Comparison of ENCODE assay signal across 1 cellular context in the genomic region with DNA sequence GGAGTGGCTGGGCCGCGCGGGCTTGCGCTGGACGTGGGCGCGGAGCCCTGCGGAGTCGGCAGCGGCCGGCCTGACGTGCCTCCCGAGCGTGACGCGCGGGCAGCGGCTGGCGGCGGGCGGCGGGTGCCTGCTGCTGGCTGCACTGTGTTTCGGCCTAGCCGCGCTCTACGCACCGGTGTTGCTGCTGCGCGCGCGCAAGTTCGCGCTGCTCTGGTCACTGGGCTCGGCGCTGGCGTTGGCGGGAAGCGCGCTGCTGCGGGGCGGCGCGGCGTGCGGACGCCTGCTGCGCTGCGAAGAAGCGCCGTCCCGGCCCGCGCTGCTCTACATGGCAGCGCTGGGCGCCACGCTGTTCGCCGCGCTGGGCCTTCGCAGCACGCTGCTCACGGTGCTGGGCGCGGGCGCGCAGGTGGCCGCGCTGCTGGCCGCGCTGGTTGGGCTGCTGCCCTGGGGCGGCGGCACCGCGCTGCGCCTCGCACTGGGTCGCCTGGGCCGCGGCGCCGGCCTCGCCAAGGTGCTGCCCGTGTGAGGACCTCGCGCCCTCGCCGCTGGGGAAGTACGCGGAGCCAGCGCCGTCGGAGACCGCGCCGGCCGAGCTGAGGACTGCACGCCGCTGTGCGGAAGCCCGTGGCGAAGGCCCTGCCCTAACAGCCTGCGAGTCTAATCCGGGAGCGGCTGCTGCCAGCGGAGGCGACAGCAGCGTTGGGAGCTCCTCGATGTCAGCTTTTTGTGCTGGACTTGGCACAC.
A peak's percentile ranks its signal among the peaks of the same experiment; 100 is the strongest.
TF ChIP-seq lines count a peak whose summit lies in the region.

No MANE protein-coding gene starts in this region.

TF ChIP-seq in HepG2, 621 proteins besides CTCF, POLR2A, EP300 and RAD21 (continued from another document and continues in another):
- TF ChIP-seq, protein P1, sequence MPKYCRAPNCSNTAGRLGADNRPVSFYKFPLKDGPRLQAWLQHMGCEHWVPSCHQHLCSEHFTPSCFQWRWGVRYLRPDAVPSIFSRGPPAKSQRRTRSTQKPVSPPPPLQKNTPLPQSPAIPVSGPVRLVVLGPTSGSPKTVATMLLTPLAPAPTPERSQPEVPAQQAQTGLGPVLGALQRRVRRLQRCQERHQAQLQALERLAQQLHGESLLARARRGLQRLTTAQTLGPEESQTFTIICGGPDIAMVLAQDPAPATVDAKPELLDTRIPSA (CRISPR knock-in tag; IDR thresholded peaks at IDR 0.05; ENCODE audit: borderline replicate concordance): 0 out of 2 replicates have a peak, but pooled peaks have one; percentile 65
- TF ChIP-seq RFXANK (CRISPR knock-in tag; IDR thresholded peaks at IDR 0.05) (no peak), KAT8 (CRISPR knock-in tag; IDR thresholded peaks at IDR 0.05) (no peak), SIN3B (IDR thresholded peaks at IDR 0.05; ENCODE audit: low read length) (no peak), SMYD3 (CRISPR knock-in tag; IDR thresholded peaks at IDR 0.05) (no peak; the same call in 1 of the 2 replicates), LCORL (IDR thresholded peaks at IDR 0.05) (no peak), LCORL (CRISPR knock-in tag; IDR thresholded peaks at IDR 0.05) (0 out of 2 replicates have a peak, but pooled peaks have one; percentile 6), KLF16 (CRISPR knock-in tag; IDR thresholded peaks at IDR 0.05) (peak in 1 of 2 experiments; percentile 56; a peak in 1 of 4 replicates), ARNT (IDR thresholded peaks at IDR 0.05) (no peak), HDAC1 (CRISPR knock-in tag; IDR thresholded peaks at IDR 0.05) (peak; percentile 76), ZNF253 (CRISPR knock-in tag; IDR thresholded peaks at IDR 0.05; ENCODE audit: borderline replicate concordance) (no peak), SP4 (CRISPR knock-in tag; IDR thresholded peaks at IDR 0.05) (peak; percentile 61; the same call in 1 of the 2 replicates), ZNF891 (CRISPR knock-in tag; IDR thresholded peaks at IDR 0.05) (no peak), ZNF143 (CRISPR knock-in tag; IDR thresholded peaks at IDR 0.05) (peak; percentile 36; the same call in 1 of the 2 replicates), ZNF367 (CRISPR knock-in tag; IDR thresholded peaks at IDR 0.05; ENCODE audit: borderline replicate concordance) (peak; percentile 40; the same call in 1 of the 2 replicates), NCOA5 (CRISPR knock-in tag; IDR thresholded peaks at IDR 0.05) (no peak), ZFP90 (CRISPR knock-in tag; IDR thresholded peaks at IDR 0.05; ENCODE audit: borderline replicate concordance) (peak; percentile 65; the same call in 1 of the 2 replicates), ZNF780A (CRISPR knock-in tag; IDR thresholded peaks at IDR 0.05) (no peak; the same call in 1 of the 2 replicates), ELF1 (CRISPR knock-in tag; IDR thresholded peaks at IDR 0.05) (peak; percentile 68), SIX4 (CRISPR knock-in tag; IDR thresholded peaks at IDR 0.05) (no peak), MTF2 (CRISPR knock-in tag; IDR thresholded peaks at IDR 0.05; ENCODE audit: borderline replicate concordance) (no peak), ZBTB20 (CRISPR knock-in tag; IDR thresholded peaks at IDR 0.05; ENCODE audit: borderline replicate concordance, low read depth) (peak; percentile 76; the same call in 1 of the 2 replicates), SNAPC2 (CRISPR knock-in tag; IDR thresholded peaks at IDR 0.05) (no peak), KDM1A (CRISPR knock-in tag; IDR thresholded peaks at IDR 0.05) (no peak), HNRNPH1 (optimal IDR thresholded peaks at IDR 0.05; ENCODE audit: low read depth, low read length) (no peak), IRX3 (CRISPR knock-in tag; IDR thresholded peaks at IDR 0.05; ENCODE audit: borderline replicate concordance, low read depth) (peak; percentile 18; the same call in 1 of the 2 replicates), ZBTB38 (CRISPR knock-in tag; IDR thresholded peaks at IDR 0.05) (no peak; the same call in 1 of the 2 replicates), TCF7 (IDR thresholded peaks at IDR 0.05; ENCODE audit: low read depth) (no peak), ZNF749 (CRISPR knock-in tag; IDR thresholded peaks at IDR 0.05; ENCODE audit: borderline replicate concordance) (peak; percentile 87; the same call in 1 of the 2 replicates), ZNF468 (CRISPR knock-in tag; IDR thresholded peaks at IDR 0.05) (peak; percentile 35; the same call in 1 of the 2 replicates), BORCS8-MEF2B (CRISPR knock-in tag; IDR thresholded peaks at IDR 0.05) (peak; percentile 71), NFE2L1 (CRISPR knock-in tag; IDR thresholded peaks at IDR 0.05; ENCODE audit: borderline replicate concordance) (no peak), TGIF2 (CRISPR knock-in tag; IDR thresholded peaks at IDR 0.05) (no peak; the same call in 1 of the 2 replicates), NFE2 (CRISPR knock-in tag; IDR thresholded peaks at IDR 0.05) (no peak), ZNF83 (CRISPR knock-in tag; IDR thresholded peaks at IDR 0.05; ENCODE audit: borderline replicate concordance) (peak; percentile 30; the same call in 1 of the 2 replicates), GATAD2A (CRISPR knock-in tag; IDR thresholded peaks at IDR 0.05) (peak; percentile 51; the same call in 1 of the 2 replicates), ZNF776 (CRISPR knock-in tag; IDR thresholded peaks at IDR 0.05) (no peak; the same call in 1 of the 2 replicates), SRY (CRISPR knock-in tag; IDR thresholded peaks at IDR 0.05) (peak; percentile 63; the same call in 1 of the 2 replicates), ZSCAN12 (CRISPR knock-in tag; IDR thresholded peaks at IDR 0.05) (peak; percentile 58)
- TF ChIP-seq, protein P2, sequence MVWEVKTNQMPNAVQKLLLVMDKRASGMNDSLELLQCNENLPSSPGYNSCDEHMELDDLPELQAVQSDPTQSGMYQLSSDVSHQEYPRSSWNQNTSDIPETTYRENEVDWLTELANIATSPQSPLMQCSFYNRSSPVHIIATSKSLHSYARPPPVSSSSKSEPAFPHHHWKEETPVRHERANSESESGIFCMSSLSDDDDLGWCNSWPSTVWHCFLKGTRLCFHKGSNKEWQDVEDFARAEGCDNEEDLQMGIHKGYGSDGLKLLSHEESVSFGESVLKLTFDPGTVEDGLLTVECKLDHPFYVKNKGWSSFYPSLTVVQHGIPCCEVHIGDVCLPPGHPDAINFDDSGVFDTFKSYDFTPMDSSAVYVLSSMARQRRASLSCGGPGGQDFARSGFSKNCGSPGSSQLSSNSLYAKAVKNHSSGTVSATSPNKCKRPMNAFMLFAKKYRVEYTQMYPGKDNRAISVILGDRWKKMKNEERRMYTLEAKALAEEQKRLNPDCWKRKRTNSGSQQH (CRISPR knock-in tag; IDR thresholded peaks at IDR 0.05; ENCODE audit: low read depth): no peak
- TF ChIP-seq, protein P3, sequence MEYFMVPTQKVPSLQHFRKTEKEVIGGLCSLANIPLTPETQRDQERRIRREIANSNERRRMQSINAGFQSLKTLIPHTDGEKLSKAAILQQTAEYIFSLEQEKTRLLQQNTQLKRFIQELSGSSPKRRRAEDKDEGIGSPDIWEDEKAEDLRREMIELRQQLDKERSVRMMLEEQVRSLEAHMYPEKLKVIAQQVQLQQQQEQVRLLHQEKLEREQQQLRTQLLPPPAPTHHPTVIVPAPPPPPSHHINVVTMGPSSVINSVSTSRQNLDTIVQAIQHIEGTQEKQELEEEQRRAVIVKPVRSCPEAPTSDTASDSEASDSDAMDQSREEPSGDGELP (IDR thresholded peaks at IDR 0.05; ENCODE audit: borderline replicate concordance, low read depth): no peak
- TF ChIP-seq, protein P4, sequence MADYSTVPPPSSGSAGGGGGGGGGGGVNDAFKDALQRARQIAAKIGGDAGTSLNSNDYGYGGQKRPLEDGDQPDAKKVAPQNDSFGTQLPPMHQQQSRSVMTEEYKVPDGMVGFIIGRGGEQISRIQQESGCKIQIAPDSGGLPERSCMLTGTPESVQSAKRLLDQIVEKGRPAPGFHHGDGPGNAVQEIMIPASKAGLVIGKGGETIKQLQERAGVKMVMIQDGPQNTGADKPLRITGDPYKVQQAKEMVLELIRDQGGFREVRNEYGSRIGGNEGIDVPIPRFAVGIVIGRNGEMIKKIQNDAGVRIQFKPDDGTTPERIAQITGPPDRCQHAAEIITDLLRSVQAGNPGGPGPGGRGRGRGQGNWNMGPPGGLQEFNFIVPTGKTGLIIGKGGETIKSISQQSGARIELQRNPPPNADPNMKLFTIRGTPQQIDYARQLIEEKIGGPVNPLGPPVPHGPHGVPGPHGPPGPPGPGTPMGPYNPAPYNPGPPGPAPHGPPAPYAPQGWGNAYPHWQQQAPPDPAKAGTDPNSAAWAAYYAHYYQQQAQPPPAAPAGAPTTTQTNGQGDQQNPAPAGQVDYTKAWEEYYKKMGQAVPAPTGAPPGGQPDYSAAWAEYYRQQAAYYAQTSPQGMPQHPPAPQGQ (CRISPR knock-in tag; IDR thresholded peaks at IDR 0.05; ENCODE audit: borderline replicate concordance): no peak
- TF ChIP-seq, protein P5, sequence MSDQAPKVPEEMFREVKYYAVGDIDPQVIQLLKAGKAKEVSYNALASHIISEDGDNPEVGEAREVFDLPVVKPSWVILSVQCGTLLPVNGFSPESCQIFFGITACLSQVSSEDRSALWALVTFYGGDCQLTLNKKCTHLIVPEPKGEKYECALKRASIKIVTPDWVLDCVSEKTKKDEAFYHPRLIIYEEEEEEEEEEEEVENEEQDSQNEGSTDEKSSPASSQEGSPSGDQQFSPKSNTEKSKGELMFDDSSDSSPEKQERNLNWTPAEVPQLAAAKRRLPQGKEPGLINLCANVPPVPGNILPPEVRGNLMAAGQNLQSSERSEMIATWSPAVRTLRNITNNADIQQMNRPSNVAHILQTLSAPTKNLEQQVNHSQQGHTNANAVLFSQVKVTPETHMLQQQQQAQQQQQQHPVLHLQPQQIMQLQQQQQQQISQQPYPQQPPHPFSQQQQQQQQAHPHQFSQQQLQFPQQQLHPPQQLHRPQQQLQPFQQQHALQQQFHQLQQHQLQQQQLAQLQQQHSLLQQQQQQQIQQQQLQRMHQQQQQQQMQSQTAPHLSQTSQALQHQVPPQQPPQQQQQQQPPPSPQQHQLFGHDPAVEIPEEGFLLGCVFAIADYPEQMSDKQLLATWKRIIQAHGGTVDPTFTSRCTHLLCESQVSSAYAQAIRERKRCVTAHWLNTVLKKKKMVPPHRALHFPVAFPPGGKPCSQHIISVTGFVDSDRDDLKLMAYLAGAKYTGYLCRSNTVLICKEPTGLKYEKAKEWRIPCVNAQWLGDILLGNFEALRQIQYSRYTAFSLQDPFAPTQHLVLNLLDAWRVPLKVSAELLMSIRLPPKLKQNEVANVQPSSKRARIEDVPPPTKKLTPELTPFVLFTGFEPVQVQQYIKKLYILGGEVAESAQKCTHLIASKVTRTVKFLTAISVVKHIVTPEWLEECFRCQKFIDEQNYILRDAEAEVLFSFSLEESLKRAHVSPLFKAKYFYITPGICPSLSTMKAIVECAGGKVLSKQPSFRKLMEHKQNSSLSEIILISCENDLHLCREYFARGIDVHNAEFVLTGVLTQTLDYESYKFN (CRISPR knock-in tag; conservative IDR thresholded peaks at IDR 0.05): 0 out of 2 replicates have a peak, but pooled peaks have one; percentile 39
- TF ChIP-seq, protein P6, sequence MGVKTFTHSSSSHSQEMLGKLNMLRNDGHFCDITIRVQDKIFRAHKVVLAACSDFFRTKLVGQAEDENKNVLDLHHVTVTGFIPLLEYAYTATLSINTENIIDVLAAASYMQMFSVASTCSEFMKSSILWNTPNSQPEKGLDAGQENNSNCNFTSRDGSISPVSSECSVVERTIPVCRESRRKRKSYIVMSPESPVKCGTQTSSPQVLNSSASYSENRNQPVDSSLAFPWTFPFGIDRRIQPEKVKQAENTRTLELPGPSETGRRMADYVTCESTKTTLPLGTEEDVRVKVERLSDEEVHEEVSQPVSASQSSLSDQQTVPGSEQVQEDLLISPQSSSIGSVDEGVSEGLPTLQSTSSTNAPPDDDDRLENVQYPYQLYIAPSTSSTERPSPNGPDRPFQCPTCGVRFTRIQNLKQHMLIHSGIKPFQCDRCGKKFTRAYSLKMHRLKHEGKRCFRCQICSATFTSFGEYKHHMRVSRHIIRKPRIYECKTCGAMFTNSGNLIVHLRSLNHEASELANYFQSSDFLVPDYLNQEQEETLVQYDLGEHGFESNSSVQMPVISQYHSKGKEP (CRISPR knock-in tag; IDR thresholded peaks at IDR 0.05): 0 out of 2 replicates have a peak, but pooled peaks have one; percentile 38
- TF ChIP-seq, protein P7, sequence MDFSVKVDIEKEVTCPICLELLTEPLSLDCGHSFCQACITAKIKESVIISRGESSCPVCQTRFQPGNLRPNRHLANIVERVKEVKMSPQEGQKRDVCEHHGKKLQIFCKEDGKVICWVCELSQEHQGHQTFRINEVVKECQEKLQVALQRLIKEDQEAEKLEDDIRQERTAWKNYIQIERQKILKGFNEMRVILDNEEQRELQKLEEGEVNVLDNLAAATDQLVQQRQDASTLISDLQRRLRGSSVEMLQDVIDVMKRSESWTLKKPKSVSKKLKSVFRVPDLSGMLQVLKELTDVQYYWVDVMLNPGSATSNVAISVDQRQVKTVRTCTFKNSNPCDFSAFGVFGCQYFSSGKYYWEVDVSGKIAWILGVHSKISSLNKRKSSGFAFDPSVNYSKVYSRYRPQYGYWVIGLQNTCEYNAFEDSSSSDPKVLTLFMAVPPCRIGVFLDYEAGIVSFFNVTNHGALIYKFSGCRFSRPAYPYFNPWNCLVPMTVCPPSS (IDR thresholded peaks at IDR 0.05): no peak
- TF ChIP-seq, protein P8, sequence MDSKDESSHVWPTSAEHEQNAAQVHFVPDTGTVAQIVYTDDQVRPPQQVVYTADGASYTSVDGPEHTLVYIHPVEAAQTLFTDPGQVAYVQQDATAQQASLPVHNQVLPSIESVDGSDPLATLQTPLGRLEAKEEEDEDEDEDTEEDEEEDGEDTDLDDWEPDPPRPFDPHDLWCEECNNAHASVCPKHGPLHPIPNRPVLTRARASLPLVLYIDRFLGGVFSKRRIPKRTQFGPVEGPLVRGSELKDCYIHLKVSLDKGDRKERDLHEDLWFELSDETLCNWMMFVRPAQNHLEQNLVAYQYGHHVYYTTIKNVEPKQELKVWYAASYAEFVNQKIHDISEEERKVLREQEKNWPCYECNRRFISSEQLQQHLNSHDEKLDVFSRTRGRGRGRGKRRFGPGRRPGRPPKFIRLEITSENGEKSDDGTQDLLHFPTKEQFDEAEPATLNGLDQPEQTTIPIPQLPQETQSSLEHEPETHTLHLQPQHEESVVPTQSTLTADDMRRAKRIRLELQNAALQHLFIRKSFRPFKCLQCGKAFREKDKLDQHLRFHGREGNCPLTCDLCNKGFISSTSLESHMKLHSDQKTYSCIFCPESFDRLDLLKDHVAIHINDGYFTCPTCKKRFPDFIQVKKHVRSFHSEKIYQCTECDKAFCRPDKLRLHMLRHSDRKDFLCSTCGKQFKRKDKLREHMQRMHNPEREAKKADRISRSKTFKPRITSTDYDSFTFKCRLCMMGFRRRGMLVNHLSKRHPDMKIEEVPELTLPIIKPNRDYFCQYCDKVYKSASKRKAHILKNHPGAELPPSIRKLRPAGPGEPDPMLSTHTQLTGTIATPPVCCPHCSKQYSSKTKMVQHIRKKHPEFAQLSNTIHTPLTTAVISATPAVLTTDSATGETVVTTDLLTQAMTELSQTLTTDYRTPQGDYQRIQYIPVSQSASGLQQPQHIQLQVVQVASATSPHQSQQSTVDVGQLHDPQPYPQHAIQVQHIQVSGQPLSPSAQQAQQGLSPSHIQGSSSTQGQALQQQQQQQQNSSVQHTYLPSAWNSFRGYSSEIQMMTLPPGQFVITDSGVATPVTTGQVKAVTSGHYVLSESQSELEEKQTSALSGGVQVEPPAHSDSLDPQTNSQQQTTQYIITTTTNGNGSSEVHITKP (CRISPR knock-in tag; IDR thresholded peaks at IDR 0.05; ENCODE audit: low read depth): no peak
